8 cellular contexts compared by ENCODE assay signal in the genomic region with DNA sequence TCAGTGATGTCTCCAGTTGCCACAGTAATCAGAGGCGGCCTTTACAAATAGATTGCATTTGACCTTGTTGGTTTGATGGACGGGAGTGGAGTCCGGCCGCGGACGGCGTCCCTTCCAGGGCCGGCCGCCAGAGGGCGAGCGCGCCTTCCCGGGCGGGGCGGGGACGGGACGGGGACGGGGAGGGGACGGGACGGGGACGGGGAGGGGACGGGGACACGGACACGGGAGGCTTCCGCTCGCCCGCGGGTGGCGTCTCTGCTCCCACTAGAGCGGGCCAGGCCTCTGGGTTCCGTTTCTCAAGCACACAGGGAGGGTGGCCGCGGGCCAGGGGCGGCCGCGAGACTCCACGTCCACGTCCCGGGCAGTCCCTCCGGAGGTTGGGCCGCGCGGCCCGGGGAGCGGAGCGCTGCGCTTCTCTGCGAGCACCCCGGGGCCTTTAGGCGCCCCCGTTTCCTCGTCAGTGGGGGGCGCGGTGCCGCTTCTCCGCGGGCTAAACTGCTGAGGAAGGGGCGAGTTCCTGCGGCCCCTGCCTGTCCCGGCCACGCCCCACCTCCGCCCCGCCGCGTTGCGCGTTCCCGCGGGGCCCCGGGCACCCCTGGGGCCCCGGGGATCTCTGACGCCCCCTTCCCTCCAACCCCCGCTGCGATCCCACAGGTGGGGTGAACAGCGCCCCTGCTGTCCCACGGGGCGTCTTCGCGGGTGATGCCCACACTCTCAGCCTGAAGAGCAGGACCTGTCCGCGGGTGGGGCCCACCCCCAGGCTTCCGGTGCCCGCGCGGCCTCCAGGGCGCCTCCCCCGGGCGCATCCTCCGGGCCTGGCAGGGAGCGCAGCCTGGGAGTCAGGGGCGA.
A peak's percentile ranks its signal among the peaks of the same experiment; 100 is the strongest.
DNase-seq lines count a peak whose midpoint lies in the region; ATAC-seq and TF ChIP-seq lines count a peak whose summit lies in the region.

No MANE protein-coding gene starts in this region.

- peak in 1 of 2 donors; percentile 61 for TF ChIP-seq RAD21 in liver (IDR thresholded peaks at IDR 0.05)

- peak overlapping the region; percentile 68 for H3K4me3 Mint-ChIP-seq in activated CD4-positive, alpha-beta T cell treated with anti-CD3 and anti-CD28 coated beads for 36 hours

- H3K9ac ChIP-seq in colonic mucosa (ENCODE audit: low read depth in 2 of 2, low read length in 2 of 2): peak overlapping the region; percentile 61 to 78
- H3K9ac ChIP-seq in liver (ENCODE audit: low read depth in 1 of 2, low read length in 2 of 2): peak overlapping the region in 1 of 2 donors; percentile 71

- H3K36me3 ChIP-seq in colonic mucosa (no peaks in the 10 kb centered on the region), liver (ENCODE audit: control insufficient read depth in 4 of 4, insufficient read depth in 3 of 4, low read depth in 1 of 4, low read length in 3 of 4) (no peaks in the 10 kb centered on the region)

- no peaks in the 10 kb centered on the region for H3K9me3 Mint-ChIP-seq in activated CD4-positive, alpha-beta T cell treated with anti-CD3 and anti-CD28 coated beads for 36 hours (ENCODE audit: low read depth)

- TF ChIP-seq CTCF in colonic mucosa (IDR thresholded peaks at IDR 0.05) (peak; percentile 71), liver (IDR thresholded peaks at IDR 0.05; ENCODE audit: low read depth, low read length, missing input control) (peak; percentile 75)

- CTCF ChIA-PET in activated CD4-positive, alpha-beta T cell treated with anti-CD3 and anti-CD28 coated beads for 36 hours (lab: Charles Lee): interaction anchor here (0.5 to 4.1 kb wide), 8 partner anchors 8 to 1847 kb away, joined by 3 to 30 read pairs (median 4); no protein-coding TSS in a partner anchor

- intact Hi-C loops in activated CD4-positive, alpha-beta T cell treated with anti-CD3 and anti-CD28 coated beads for 36 hours (cut with DNase I, micrococcal nuclease): loop anchor here (1.0 to 5.0 kb wide), 5 partner anchors 29 to 1257 kb away; partner anchors contain the start of genes MKI67 (in 2 of the 2) and MGMT (in 1 of the 2)
- intact Hi-C loops in colonic mucosa (cut with DNase I): no loop called here

- WGBS in liver: 4% methylated on average over 91 of the region's 91 CpGs

- DNase-seq in NCI-H2171 (lab: John Stamatoyannopoulos, UW) (peak; percentile 7), NCI-H2171 treated with DMSO at 0.1 percent for 48 hours (lab: John Stamatoyannopoulos, UW) (no peak), colonic mucosa (peak; percentile 79), NCI-H1436 (lab: John Stamatoyannopoulos, UW) (no peak)
- DNase-seq in activated CD4-positive, alpha-beta T cell treated with anti-CD3 and anti-CD28 coated beads for 36 hours: peak; percentile 84
- peak; percentile 68 for DNase-seq in stimulated activated CD4-positive, alpha-beta T cell treated with anti-CD3 and anti-CD28 coated beads, Interleukin-4, amount 100 ng/mL, for 48 hours (ENCODE audit: low read depth in 2 of 2)

- H3K36me3 Mint-ChIP-seq in activated CD4-positive, alpha-beta T cell treated with anti-CD3 and anti-CD28 coated beads for 36 hours (ENCODE audit: low read depth): no peaks in the 10 kb centered on the region

- peak overlapping the region; percentile 91 for H3K4me3 ChIP-seq in colonic mucosa
- peak overlapping the region; percentile 68 to 77 (median 70) for H3K4me3 ChIP-seq in liver (ENCODE audit: low read depth in 1 of 3, low read length in 3 of 3)

- peak overlapping the region; percentile 63 for H3K27ac ChIP-seq in colonic mucosa
- H3K27ac ChIP-seq in liver (ENCODE audit: low read depth in 1 of 2, low read length in 2 of 2): peak overlapping the region in 1 of 2 donors; percentile 50

- H3K9me3 ChIP-seq in colonic mucosa: no peaks in the 10 kb centered on the region
- H3K9me3 ChIP-seq in liver (ENCODE audit: control insufficient read depth in 4 of 4, low read length in 3 of 4): no peaks in the 10 kb centered on the region

- H3K27ac Mint-ChIP-seq in activated CD4-positive, alpha-beta T cell treated with anti-CD3 and anti-CD28 coated beads for 36 hours: no peak overlapping the region

- H3K4me1 ChIP-seq in colonic mucosa: peaks cover 3% of the 10 kb centered on the region
- peaks cover 0 to 6% (median 4%) of the 10 kb centered on the region in 4 donors for H3K4me1 ChIP-seq in liver (ENCODE audit: control insufficient read depth in 4 of 4, insufficient read depth in 4 of 4, low read length in 3 of 4)

- no peaks in the 10 kb centered on the region for H3K27me3 Mint-ChIP-seq in activated CD4-positive, alpha-beta T cell treated with anti-CD3 and anti-CD28 coated beads for 36 hours

- H3K4me1 Mint-ChIP-seq in activated CD4-positive, alpha-beta T cell treated with anti-CD3 and anti-CD28 coated beads for 36 hours: peaks cover 8% of the 10 kb centered on the region

- H3K27me3 ChIP-seq in colonic mucosa (no peaks in the 10 kb centered on the region), liver (ENCODE audit: control insufficient read depth in 4 of 4, insufficient read depth in 4 of 4, low read length in 3 of 4) (no peaks in the 10 kb centered on the region)

- POLR2A ChIA-PET in activated CD4-positive, alpha-beta T cell treated with anti-CD3 and anti-CD28 coated beads for 36 hours (lab: Charles Lee): no interaction called here

- ATAC-seq in HG03460 (IDR thresholded peaks at IDR 0.05; ENCODE audit: unreplicated experiment): peak; percentile 40
- peak; percentile 76 for ATAC-seq in activated CD4-positive, alpha-beta T cell treated with anti-CD3 and anti-CD28 coated beads for 36 hours

TF ChIP-seq in liver, 16 proteins besides CTCF, POLR2A, EP300 and RAD21:
- TF ChIP-seq HNF4A (conservative IDR thresholded peaks at IDR 0.05): peak in 1 of 2 donors; percentile 13
- TF ChIP-seq FOXA1 (IDR thresholded peaks at IDR 0.05): no peak

Comparison
In these comparisons a context has a peak if more than half of its experiments do, and no peak if none do; other contexts are left out.
1. DNase-seq: peak in NCI-H2171 (single experiment), activated CD4-positive, alpha-beta T cell treated with anti-CD3 and anti-CD28 coated beads for 36 hours (single experiment), colonic mucosa (single experiment) and stimulated activated CD4-positive, alpha-beta T cell treated with anti-CD3 and anti-CD28 coated beads, Interleukin-4, amount 100 ng/mL, for 48 hours (2 of 2); none in NCI-H2171 treated with DMSO at 0.1 percent for 48 hours (single experiment) and NCI-H1436 (single experiment).